In the genomic region with DNA sequence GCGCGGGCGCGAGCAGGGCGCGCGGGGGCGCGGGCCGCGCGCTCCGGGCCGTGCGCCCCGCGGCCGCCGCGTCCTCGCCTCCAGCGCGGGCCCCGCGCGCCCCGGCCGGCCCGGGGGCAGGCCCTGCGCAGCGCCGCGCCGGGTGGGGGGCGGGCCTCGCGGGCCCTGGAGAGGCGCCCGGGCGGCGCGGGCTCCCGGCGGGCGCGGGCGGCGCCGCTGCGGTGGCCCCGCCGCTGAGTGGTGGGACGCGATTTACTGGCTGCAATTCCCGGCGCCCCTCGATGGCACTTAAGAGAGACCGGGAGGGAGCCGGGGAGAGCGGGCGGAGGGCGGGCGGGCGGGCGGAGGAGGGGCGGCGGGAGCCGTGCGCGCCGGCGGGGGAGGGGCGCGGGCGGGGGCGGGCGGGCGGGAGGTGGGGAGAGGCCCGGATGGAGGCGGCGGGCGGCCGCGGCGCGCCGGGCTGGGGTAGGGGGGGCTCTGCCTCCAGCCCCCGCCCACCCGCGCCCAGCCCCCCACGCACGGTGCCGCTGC, we compare ENCODE assay signal across 1 cellular context.
TF ChIP-seq lines count a peak whose summit lies in the region.

No MANE protein-coding gene starts in this region.

TF ChIP-seq in K562, 482 proteins besides CTCF, POLR2A, EP300 and RAD21 (continued from another document):
- no peak for TF ChIP-seq ETV6 (IDR thresholded peaks at IDR 0.05; ENCODE audit: borderline replicate concordance in 1 of 2, low read depth in 2 of 2, low read length in 1 of 2)
- no peak for TF ChIP-seq ETV6 (CRISPR knock-in tag; IDR thresholded peaks at IDR 0.05; ENCODE audit: borderline replicate concordance)
- TF ChIP-seq, protein P1, sequence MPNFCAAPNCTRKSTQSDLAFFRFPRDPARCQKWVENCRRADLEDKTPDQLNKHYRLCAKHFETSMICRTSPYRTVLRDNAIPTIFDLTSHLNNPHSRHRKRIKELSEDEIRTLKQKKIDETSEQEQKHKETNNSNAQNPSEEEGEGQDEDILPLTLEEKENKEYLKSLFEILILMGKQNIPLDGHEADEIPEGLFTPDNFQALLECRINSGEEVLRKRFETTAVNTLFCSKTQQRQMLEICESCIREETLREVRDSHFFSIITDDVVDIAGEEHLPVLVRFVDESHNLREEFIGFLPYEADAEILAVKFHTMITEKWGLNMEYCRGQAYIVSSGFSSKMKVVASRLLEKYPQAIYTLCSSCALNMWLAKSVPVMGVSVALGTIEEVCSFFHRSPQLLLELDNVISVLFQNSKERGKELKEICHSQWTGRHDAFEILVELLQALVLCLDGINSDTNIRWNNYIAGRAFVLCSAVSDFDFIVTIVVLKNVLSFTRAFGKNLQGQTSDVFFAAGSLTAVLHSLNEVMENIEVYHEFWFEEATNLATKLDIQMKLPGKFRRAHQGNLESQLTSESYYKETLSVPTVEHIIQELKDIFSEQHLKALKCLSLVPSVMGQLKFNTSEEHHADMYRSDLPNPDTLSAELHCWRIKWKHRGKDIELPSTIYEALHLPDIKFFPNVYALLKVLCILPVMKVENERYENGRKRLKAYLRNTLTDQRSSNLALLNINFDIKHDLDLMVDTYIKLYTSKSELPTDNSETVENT (CRISPR knock-in tag; IDR thresholded peaks at IDR 0.05), result no peak
- no peak for TF ChIP-seq SOX6 (IDR thresholded peaks at IDR 0.05)
